In the genomic region with DNA sequence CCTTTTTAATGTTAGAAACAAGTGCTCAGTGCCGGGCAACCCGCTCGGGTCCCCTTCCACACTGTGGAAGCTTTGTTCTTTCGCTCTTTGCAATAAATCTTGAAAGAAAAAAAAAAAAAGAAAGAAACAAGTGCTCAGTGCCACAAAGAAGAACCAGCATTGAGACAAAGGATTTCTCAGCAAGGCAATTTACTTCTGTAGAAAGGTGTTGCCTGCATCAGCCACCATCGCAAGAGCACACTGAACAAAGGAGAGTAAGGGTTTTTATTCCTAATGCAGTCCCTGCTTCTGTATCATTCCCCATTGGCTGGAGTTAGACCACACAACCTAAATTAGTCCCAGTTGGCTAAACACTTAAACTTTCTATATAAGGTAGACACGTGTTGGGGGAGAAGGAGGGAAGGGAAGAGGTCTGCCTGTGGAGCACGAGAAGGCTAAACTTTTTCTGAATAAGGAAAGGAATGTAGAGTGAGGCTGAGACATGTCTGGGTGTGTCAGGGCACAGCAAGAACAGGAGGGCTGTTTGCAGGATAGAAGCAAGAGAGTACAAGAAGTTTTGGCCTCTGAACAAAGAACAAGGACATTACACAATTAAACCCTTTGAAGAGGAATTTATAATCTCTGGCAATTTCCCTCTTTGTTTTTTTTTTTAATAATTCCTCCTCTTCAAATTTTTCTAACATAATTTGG, we compare ENCODE assay signal across 24 cellular contexts. TPM values are rescaled to one million over a fixed set of nuclear protein-coding genes. Genes with fewer than 3 reads are reported as not detected.
DNase-seq lines count a peak whose midpoint lies in the region; ATAC-seq, FAIRE-seq and TF ChIP-seq lines count a peak whose summit lies in the region.
"Had no signal": no experiment of that assay in that cellular context is flagged by ENCODE, and none has a peak within 500 bp of the region (broad histone marks: within the 10 kb centered on the region; RNA-seq: fewer than 3 reads in every experiment).

No MANE protein-coding gene starts in this region.

- H3K4me1 ChIP-seq in left ventricle myocardium inferior: no peaks in the 10 kb centered on the region
- H3K4me1 ChIP-seq in foreskin keratinocyte: peaks cover 4% of the 10 kb centered on the region
- peaks cover 41% of the 10 kb centered on the region for H3K4me1 ChIP-seq in smooth muscle cell (ENCODE audit: low read depth)
- no peaks in the 10 kb centered on the region for H3K4me1 ChIP-seq in lower lobe of right lung
- H3K4me1 ChIP-seq: SJCRH30 had no signal

- H3K9ac ChIP-seq in smooth muscle cell (ENCODE audit: low read depth): no peak overlapping the region

- no peak overlapping the region for H3K27ac ChIP-seq in left ventricle myocardium inferior (replicated peaks)
- no peak overlapping the region for H3K27ac ChIP-seq in foreskin keratinocyte
- H3K27ac ChIP-seq in smooth muscle cell (ENCODE audit: low read depth): peak overlapping the region; percentile 51
- H3K27ac ChIP-seq in lower lobe of right lung: no peak overlapping the region
- H3K27ac ChIP-seq: SJCRH30 had no signal

- no peak for TF ChIP-seq CTCF in left ventricle myocardium inferior (IDR thresholded peaks at IDR 0.05; ENCODE audit: borderline replicate concordance)
- no peak for TF ChIP-seq CTCF in bronchial epithelial cell (IDR thresholded peaks at IDR 0.05; ENCODE audit: insufficient read depth, low read length, severe bottlenecking)
- TF ChIP-seq CTCF in foreskin keratinocyte (conservative IDR thresholded peaks at IDR 0.05): no peak
- no peak for TF ChIP-seq CTCF in smooth muscle cell (IDR thresholded peaks at IDR 0.05; ENCODE audit: borderline replicate concordance, insufficient read depth, poor library complexity, severe bottlenecking)
- no peak for TF ChIP-seq CTCF in lower lobe of right lung (IDR thresholded peaks at IDR 0.05)

- H2AFZ ChIP-seq in smooth muscle cell (ENCODE audit: low read depth): no peak overlapping the region

- no peaks in the 10 kb centered on the region for H3K36me3 ChIP-seq in left ventricle myocardium inferior
- H3K36me3 ChIP-seq in bronchial epithelial cell (ENCODE audit: control insufficient read depth, insufficient read depth, low read length): no peaks in the 10 kb centered on the region
- no peaks in the 10 kb centered on the region for H3K36me3 ChIP-seq in smooth muscle cell (ENCODE audit: low read depth)
- H3K36me3 ChIP-seq in lower lobe of right lung: no peaks in the 10 kb centered on the region
- H3K36me3 ChIP-seq: SJCRH30 had no signal

- FAIRE-seq in bronchial epithelial cell (lab: Jason Lieb, UNC): no peak
- FAIRE-seq: GM18507, H54, HTR-8/SVneo had no signal

- H3K4me3 ChIP-seq in left ventricle myocardium inferior (no peak overlapping the region), bronchial epithelial cell (ENCODE audit: low read depth, low read length) (no peak overlapping the region), smooth muscle cell (no peak overlapping the region), lower lobe of right lung (no peak overlapping the region)
- H3K4me3 ChIP-seq: SJCRH30 had no signal

- ATAC-seq in Right ventricle myocardium inferior: no peak
- no peak for ATAC-seq in foreskin keratinocyte
- ATAC-seq in stimulated activated naive CD8-positive, alpha-beta T cell treated with anti-CD3 and anti-CD28 coated beads, Interleukin-15, Interleukin-2, amounts not matched to agents 100 U/mL and 50 U/mL, for 24 hours: no peak
- ATAC-seq in lower lobe of right lung: no peak
- ATAC-seq: PC-3, SK-N-SH treated with all-trans-retinoic acid at 6 μM for 48 hours had no signal

- 58% methylated on average over 7 of the region's 7 CpGs for WGBS in smooth muscle cell (ENCODE audit: low lambda C conversion rate)

- peaks cover 64% of the 10 kb centered on the region for H4K20me1 ChIP-seq in smooth muscle cell (ENCODE audit: low read depth)

- intact Hi-C loops in Right ventricle myocardium inferior (cut with DNase I) (no loop called here), left ventricle myocardium inferior (cut with micrococcal nuclease) (no loop called here), lower lobe of right lung (cut with DNase I) (no loop called here)

- H3F3A ChIP-seq in smooth muscle cell (ENCODE audit: low read depth): no peaks in the 10 kb centered on the region

- H3K27me3 ChIP-seq in left ventricle myocardium inferior (ENCODE audit: low read depth) (peaks cover 1% of the 10 kb centered on the region), bronchial epithelial cell (ENCODE audit: control insufficient read depth, insufficient read depth, low read length) (no peaks in the 10 kb centered on the region), foreskin keratinocyte (no peaks in the 10 kb centered on the region), smooth muscle cell (ENCODE audit: low read depth) (no peaks in the 10 kb centered on the region), lower lobe of right lung (ENCODE audit: low read depth) (no peaks in the 10 kb centered on the region)
- H3K27me3 ChIP-seq: SJCRH30 had no signal

- peak overlapping the region; percentile 63 for H3K4me2 ChIP-seq in smooth muscle cell

- peak; percentile 14 for DNase-seq in Right ventricle myocardium inferior (ENCODE audit: missing footprints)
- no peak for DNase-seq in left ventricle myocardium inferior
- peak; percentile 64 for DNase-seq in bronchial epithelial cell (ENCODE audit: low read depth)
- peak; percentile 59 to 73 for DNase-seq in foreskin keratinocyte
- DNase-seq in smooth muscle cell (lab: John Stamatoyannopoulos, UW; ENCODE audit: unreplicated experiment): no peak
- DNase-seq in stimulated activated naive CD8-positive, alpha-beta T cell treated with anti-CD3 and anti-CD28 coated beads, Interleukin-15, Interleukin-2, amounts not matched to agents 100 U/mL and 50 U/mL, for 24 hours: no peak
- DNase-seq in lower lobe of right lung: no peak
- DNase-seq in NCI-H446 (lab: John Stamatoyannopoulos, UW): no peak
- DNase-seq: Calu3, KBM-7, MM.1S, NCI-H2029, NCI-H2227 treated with DMSO at 0.1 percent for 48 hours, NCI-H524, NCI-H774, PC-3, SJCRH30 had no signal

- H3K9me3 ChIP-seq in left ventricle myocardium inferior (replicated peaks): peaks cover 22% of the 10 kb centered on the region
- H3K9me3 ChIP-seq in smooth muscle cell (replicated peaks; ENCODE audit: low read depth): no peaks in the 10 kb centered on the region
- H3K9me3 ChIP-seq in lower lobe of right lung: peaks cover 14% of the 10 kb centered on the region
- H3K9me3 ChIP-seq: SJCRH30 had no signal

- H3K79me2 ChIP-seq in smooth muscle cell (ENCODE audit: low read depth): no peaks in the 10 kb centered on the region

RNA-seq across cellular contexts. Expression of a gene that starts 21.4 kb away (rescaled TPM):
- total RNA-seq in Right ventricle myocardium inferior: not detected
- total RNA-seq in left ventricle myocardium inferior: not detected
- total RNA-seq in bronchial epithelial cell: not detected in 2 replicates
- total RNA-seq in foreskin keratinocyte: not detected in 2 replicates
- not detected in 2 replicates for polyA plus RNA-seq in foreskin keratinocyte
- not detected in 2 replicates for total RNA-seq in smooth muscle cell
- 0.43 TPM in 1 of 2 replicates, not detected in the other for polyA plus RNA-seq in smooth muscle cell
- not detected for total RNA-seq in lower lobe of right lung
- total RNA-seq: A172, Calu3, LHCN-M2, PC-3, SJCRH30 had no signal
- polyA plus RNA-seq: BJ had no signal

RNA-seq across cellular contexts. Expression of a gene that starts 29.5 kb away (rescaled TPM):
- total RNA-seq in Right ventricle myocardium inferior: not detected
- total RNA-seq in left ventricle myocardium inferior: not detected
- not detected in 2 replicates for total RNA-seq in bronchial epithelial cell
- not detected in 2 replicates for total RNA-seq in foreskin keratinocyte
- polyA plus RNA-seq in foreskin keratinocyte: not detected in 2 replicates
- not detected in 2 replicates for total RNA-seq in smooth muscle cell
- polyA plus RNA-seq in smooth muscle cell: 0.67 and 1.7 TPM in 2 replicates
- total RNA-seq in lower lobe of right lung: not detected
- total RNA-seq: A172, Calu3, LHCN-M2, PC-3, SJCRH30 had no signal
- polyA plus RNA-seq: BJ had no signal

RNA-seq across cellular contexts. Expression of a gene that starts 33.5 kb away (rescaled TPM):
- total RNA-seq in Right ventricle myocardium inferior (6.8 TPM), left ventricle myocardium inferior (4.4 TPM), bronchial epithelial cell (0.77 and 3.9 TPM in 2 replicates), foreskin keratinocyte (0.51 and 1.4 TPM in 2 replicates), smooth muscle cell (13.6 and 14.0 TPM in 2 replicates), lower lobe of right lung (24.8 TPM)
- polyA plus RNA-seq in foreskin keratinocyte (0.46 and 1.2 TPM in 2 replicates), smooth muscle cell (8.0 and 12.0 TPM in 2 replicates)
- total RNA-seq: Calu3, PC-3, SJCRH30 had no signal

Comparison
In these comparisons a context has a peak if more than half of its experiments do, and no peak if none do; other contexts are left out.
1. DNase-seq: peak in Right ventricle myocardium inferior (single experiment), bronchial epithelial cell (single experiment) and foreskin keratinocyte (2 of 2); none in left ventricle myocardium inferior (single experiment), smooth muscle cell (single experiment), stimulated activated naive CD8-positive, alpha-beta T cell treated with anti-CD3 and anti-CD28 coated beads, Interleukin-15, Interleukin-2, amounts not matched to agents 100 U/mL and 50 U/mL, for 24 hours (single experiment), lower lobe of right lung (single experiment) and NCI-H446 (0 of 2).